ENCODE assay signal across 18 cellular contexts in genomic region chr21:43328171-43328570, GRCh38.
A peak's percentile ranks its signal among the peaks of the same experiment; 100 is the strongest.
DNase-seq lines count a peak whose midpoint lies in the region; ATAC-seq, FAIRE-seq and TF ChIP-seq lines count a peak whose summit lies in the region.
"Had no signal": no experiment of that assay in that cellular context is flagged by ENCODE, and none has a peak within 500 bp of the region (broad histone marks: within the 10 kb centered on the region; RNA-seq: fewer than 3 reads in every experiment).

No MANE protein-coding gene starts in this region.

- DNase-seq in activated naive CD8-positive, alpha-beta T cell treated with anti-CD3 and anti-CD28 coated beads, Interleukin-2, amount 50 U/mL, for 24 hours, result no peak
- no peak for DNase-seq in activated naive CD8-positive, alpha-beta T cell treated with anti-CD3 and anti-CD28 coated beads for 36 hours
- DNase-seq in kidney (peak; percentile 15), neural progenitor cell (ENCODE audit: low spot score) (no peak), 8988T (no peak)
- DNase-seq in stimulated activated CD4-positive, alpha-beta T cell treated with anti-CD3 and anti-CD28 coated beads, Interleukin-4, amount 100 ng/mL, for 1 hour, result no peak
- DNase-seq in CD8-positive, alpha-beta memory T cell, result no peak
- DNase-seq: DMS79, KBM-7, NCI-H1417 treated with DMSO at 0.1 percent for 48 hours, NCI-H187 treated with DMSO at 0.1 percent for 48 hours, NCI-H226, NCI-H524 treated with DMSO at 0.1 percent for 48 hours, PC-3, RPMI8226 had no signal

- H3K36me3 ChIP-seq in KMS-11 (ENCODE audit: insufficient read depth) (no peaks in the 10 kb centered on the region), kidney (ENCODE audit: control insufficient read depth in 1 of 2, insufficient read depth in 2 of 2, low read length in 2 of 2) (no peaks in the 10 kb centered on the region), neural progenitor cell (no peaks in the 10 kb centered on the region)
- H3K36me3 ChIP-seq in CD8-positive, alpha-beta memory T cell (ENCODE audit: insufficient read depth, low read length), result no peaks in the 10 kb centered on the region
- H3K36me3 ChIP-seq: BLaER1 treated with 17β-estradiol and CSF1 and Interleukin-3, amounts not matched to agents 10 nM and 100 nM had no signal

- intact Hi-C loops in kidney (cut with DNase I), result no loop called here

- H3K27me3 ChIP-seq in KMS-11 (ENCODE audit: insufficient read depth, low read depth) (no peaks in the 10 kb centered on the region), neural progenitor cell (no peaks in the 10 kb centered on the region)
- H3K27me3 ChIP-seq in CD8-positive, alpha-beta memory T cell (ENCODE audit: insufficient read depth, low read length, poor library complexity, severe bottlenecking), result peaks cover 3% of the 10 kb centered on the region
- H3K27me3 ChIP-seq: BLaER1 treated with 17β-estradiol and CSF1 and Interleukin-3, amounts not matched to agents 10 nM and 100 nM had no signal

- no peak overlapping the region for H3K9ac ChIP-seq in KMS-11
- H3K9ac ChIP-seq in kidney (ENCODE audit: low read length in 2 of 2), result no peak overlapping the region
- H3K9ac ChIP-seq in neural progenitor cell, result no peak overlapping the region
- H3K9ac ChIP-seq: BLaER1 treated with 17β-estradiol and CSF1 and Interleukin-3, amounts not matched to agents 10 nM and 100 nM had no signal

- H3K4me2 ChIP-seq in KMS-11 (no peak overlapping the region), neural progenitor cell (no peak overlapping the region)
- H3K4me2 ChIP-seq: BLaER1 treated with 17β-estradiol and CSF1 and Interleukin-3, amounts not matched to agents 10 nM and 100 nM had no signal

- peaks cover 6% of the 10 kb centered on the region for H3K4me1 Mint-ChIP-seq in activated naive CD8-positive, alpha-beta T cell treated with anti-CD3 and anti-CD28 coated beads, Interleukin-2, amount 50 U/mL, for 24 hours
- H3K4me1 Mint-ChIP-seq in activated naive CD8-positive, alpha-beta T cell treated with anti-CD3 and anti-CD28 coated beads for 36 hours, result peaks cover 6% of the 10 kb centered on the region
- H3K4me1 Mint-ChIP-seq in neural progenitor cell, result peaks cover 49% of the 10 kb centered on the region
- H3K4me1 Mint-ChIP-seq in CD8-positive, alpha-beta memory T cell, result peaks cover 0 to 5% (median 2%) of the 10 kb centered on the region in 3 donors

- no peak overlapping the region for H3K4me3 Mint-ChIP-seq in activated naive CD8-positive, alpha-beta T cell treated with anti-CD3 and anti-CD28 coated beads, Interleukin-2, amount 50 U/mL, for 24 hours
- no peak overlapping the region for H3K4me3 Mint-ChIP-seq in activated naive CD8-positive, alpha-beta T cell treated with anti-CD3 and anti-CD28 coated beads for 36 hours
- H3K4me3 Mint-ChIP-seq in neural progenitor cell, result no peak overlapping the region
- no peak overlapping the region for H3K4me3 Mint-ChIP-seq in CD8-positive, alpha-beta memory T cell

- CTCF ChIA-PET in CD8-positive, alpha-beta memory T cell (lab: Charles Lee), result no interaction called here

- no peaks in the 10 kb centered on the region for H3K36me3 Mint-ChIP-seq in activated naive CD8-positive, alpha-beta T cell treated with anti-CD3 and anti-CD28 coated beads, Interleukin-2, amount 50 U/mL, for 24 hours (ENCODE audit: low read depth)
- H3K36me3 Mint-ChIP-seq in activated naive CD8-positive, alpha-beta T cell treated with anti-CD3 and anti-CD28 coated beads for 36 hours, result no peaks in the 10 kb centered on the region
- H3K36me3 Mint-ChIP-seq in neural progenitor cell, result no peaks in the 10 kb centered on the region
- H3K36me3 Mint-ChIP-seq in CD8-positive, alpha-beta memory T cell, result no peaks in the 10 kb centered on the region

- ATAC-seq in activated naive CD8-positive, alpha-beta T cell treated with anti-CD3 and anti-CD28 coated beads, Interleukin-2, amount 50 U/mL, for 24 hours, result no peak
- ATAC-seq: PC-3 had no signal

- no peaks in the 10 kb centered on the region for H3K9me3 Mint-ChIP-seq in activated naive CD8-positive, alpha-beta T cell treated with anti-CD3 and anti-CD28 coated beads, Interleukin-2, amount 50 U/mL, for 24 hours
- H3K9me3 Mint-ChIP-seq in activated naive CD8-positive, alpha-beta T cell treated with anti-CD3 and anti-CD28 coated beads for 36 hours, result no peaks in the 10 kb centered on the region
- H3K9me3 Mint-ChIP-seq in neural progenitor cell, result no peaks in the 10 kb centered on the region
- peaks cover 0 to 1% (median 0%) of the 10 kb centered on the region in 5 donors for H3K9me3 Mint-ChIP-seq in CD8-positive, alpha-beta memory T cell

- no peaks in the 10 kb centered on the region for H3K79me2 ChIP-seq in KMS-11 (ENCODE audit: insufficient read depth, low read depth)
- H3K79me2 ChIP-seq in neural progenitor cell (ENCODE audit: low read depth), result no peaks in the 10 kb centered on the region

- peaks cover 5% of the 10 kb centered on the region for H3K27me3 Mint-ChIP-seq in activated naive CD8-positive, alpha-beta T cell treated with anti-CD3 and anti-CD28 coated beads, Interleukin-2, amount 50 U/mL, for 24 hours
- H3K27me3 Mint-ChIP-seq in activated naive CD8-positive, alpha-beta T cell treated with anti-CD3 and anti-CD28 coated beads for 36 hours, result no peaks in the 10 kb centered on the region
- peaks cover 12% of the 10 kb centered on the region for H3K27me3 Mint-ChIP-seq in neural progenitor cell (ENCODE audit: insufficient read depth, low read depth)
- H3K27me3 Mint-ChIP-seq in CD8-positive, alpha-beta memory T cell, result peaks cover 2 to 7% of the 10 kb centered on the region in 2 donors

- H3K4me3 ChIP-seq in KMS-11 (IDR thresholded peaks at IDR 0.05; ENCODE audit: insufficient read depth, low read depth, low read length) (no peak overlapping the region), kidney (ENCODE audit: low read length in 2 of 2) (no peak overlapping the region), neural progenitor cell (no peak overlapping the region)
- no peak overlapping the region for H3K4me3 ChIP-seq in CD8-positive, alpha-beta memory T cell (ENCODE audit: low read length)
- H3K4me3 ChIP-seq: BLaER1 treated with 17β-estradiol and CSF1 and Interleukin-3, amounts not matched to agents 10 nM and 100 nM had no signal

- no peaks in the 10 kb centered on the region for H3F3A ChIP-seq in neural progenitor cell (ENCODE audit: low read depth)

- H2AFZ ChIP-seq in KMS-11 (ENCODE audit: low read depth) (no peak overlapping the region), neural progenitor cell (replicated peaks) (no peak overlapping the region)

- POLR2A ChIA-PET in CD8-positive, alpha-beta memory T cell (lab: Charles Lee), result no interaction called here

- no peak for FAIRE-seq in kidney (lab: Jason Lieb, UNC)
- FAIRE-seq: H1 had no signal

- TF ChIP-seq CTCF in KMS-11 (conservative IDR thresholded peaks at IDR 0.05; ENCODE audit: low read depth, low read length), result no peak
- no peak for TF ChIP-seq CTCF in kidney (IDR thresholded peaks at IDR 0.05; ENCODE audit: borderline replicate concordance, extremely low read depth, insufficient read depth)
- TF ChIP-seq CTCF in neural progenitor cell (IDR thresholded peaks at IDR 0.05), result no peak

- peak overlapping the region; percentile 5 for H3K27ac Mint-ChIP-seq in activated naive CD8-positive, alpha-beta T cell treated with anti-CD3 and anti-CD28 coated beads, Interleukin-2, amount 50 U/mL, for 24 hours
- no peak overlapping the region for H3K27ac Mint-ChIP-seq in activated naive CD8-positive, alpha-beta T cell treated with anti-CD3 and anti-CD28 coated beads for 36 hours
- peak overlapping the region; percentile 91 for H3K27ac Mint-ChIP-seq in neural progenitor cell
- no peak overlapping the region for H3K27ac Mint-ChIP-seq in CD8-positive, alpha-beta memory T cell

- H3K27ac ChIP-seq in KMS-11 (peak overlapping the region; percentile 10; the same call in 1 of the 2 replicates), kidney (ENCODE audit: low read depth in 2 of 2, low read length in 2 of 2) (no peak overlapping the region), neural progenitor cell (no peak overlapping the region)
- no peak overlapping the region for H3K27ac ChIP-seq in CD8-positive, alpha-beta memory T cell (ENCODE audit: low read depth, low read length)
- H3K27ac ChIP-seq: BLaER1 treated with 17β-estradiol and CSF1 and Interleukin-3, amounts not matched to agents 10 nM and 100 nM had no signal

- H3K9me3 ChIP-seq in kidney (ENCODE audit: control insufficient read depth in 1 of 2, low read length in 2 of 2) (no peaks in the 10 kb centered on the region), neural progenitor cell (ENCODE audit: low read depth) (no peaks in the 10 kb centered on the region)
- no peaks in the 10 kb centered on the region for H3K9me3 ChIP-seq in CD8-positive, alpha-beta memory T cell (ENCODE audit: low read length)
- H3K9me3 ChIP-seq: BLaER1 treated with 17β-estradiol and CSF1 and Interleukin-3, amounts not matched to agents 10 nM and 100 nM had no signal

- H3K4me1 ChIP-seq in KMS-11 (ENCODE audit: low read depth, poor library complexity, severe bottlenecking) (no peaks in the 10 kb centered on the region), kidney (ENCODE audit: control insufficient read depth in 1 of 2, insufficient read depth in 1 of 2, low read depth in 1 of 2, low read length in 2 of 2) (peaks cover 6 to 11% of the 10 kb centered on the region in 2 donors), neural progenitor cell (peaks cover 4% of the 10 kb centered on the region)
- H3K4me1 ChIP-seq in CD8-positive, alpha-beta memory T cell (ENCODE audit: insufficient read depth, low read length), result no peaks in the 10 kb centered on the region

- H4K20me1 ChIP-seq in KMS-11 (ENCODE audit: insufficient read depth) (no peaks in the 10 kb centered on the region), neural progenitor cell (ENCODE audit: low read depth) (no peaks in the 10 kb centered on the region)

Comparison
In these comparisons a context has a peak if more than half of its experiments do, and no peak if none do; other contexts are left out.
1. H3K27ac Mint-ChIP-seq: peak in activated naive CD8-positive, alpha-beta T cell treated with anti-CD3 and anti-CD28 coated beads, Interleukin-2, amount 50 U/mL, for 24 hours (single experiment) and neural progenitor cell (single experiment); none in activated naive CD8-positive, alpha-beta T cell treated with anti-CD3 and anti-CD28 coated beads for 36 hours (single experiment) and CD8-positive, alpha-beta memory T cell (0 of 8).